Comparison of ENCODE assay signal across 22 cellular contexts in genomic region chr2:231769170-231770136, GRCh38. TPM values are rescaled to one million over a fixed set of nuclear protein-coding genes. Genes with fewer than 3 reads are reported as not detected.
A peak's percentile ranks its signal among the peaks of the same experiment; 100 is the strongest.
DNase-seq lines count a peak whose midpoint lies in the region; ATAC-seq, FAIRE-seq and TF ChIP-seq lines count a peak whose summit lies in the region.
"Had no signal": no experiment of that assay in that cellular context is flagged by ENCODE, and none has a peak within 500 bp of the region (broad histone marks: within the 10 kb centered on the region; RNA-seq: fewer than 3 reads in every experiment).

No MANE protein-coding gene starts in this region.

- no peaks in the 10 kb centered on the region for H3K9me3 Mint-ChIP-seq in activated naive CD8-positive, alpha-beta T cell treated with anti-CD3 and anti-CD28 coated beads, Interleukin-2, amount 10 ng/mL, durations not matched to agents 7 days and 5 days
- H3K9me3 Mint-ChIP-seq in activated naive CD8-positive, alpha-beta T cell treated with anti-CD3 and anti-CD28 coated beads for 36 hours = no peaks in the 10 kb centered on the region
- no peaks in the 10 kb centered on the region for H3K9me3 Mint-ChIP-seq in naive thymus-derived CD4-positive, alpha-beta T cell
- H3K9me3 Mint-ChIP-seq: CD4-positive, CD25-positive, alpha-beta regulatory T cell; memory B cell; nephron had no signal

- H3K4me3 Mint-ChIP-seq in activated naive CD8-positive, alpha-beta T cell treated with anti-CD3 and anti-CD28 coated beads, Interleukin-2, amount 10 ng/mL, durations not matched to agents 7 days and 5 days = no peak overlapping the region
- no peak overlapping the region for H3K4me3 Mint-ChIP-seq in activated naive CD8-positive, alpha-beta T cell treated with anti-CD3 and anti-CD28 coated beads for 36 hours
- H3K4me3 Mint-ChIP-seq in naive thymus-derived CD4-positive, alpha-beta T cell = no peak overlapping the region
- H3K4me3 Mint-ChIP-seq: activated naive CD8-positive, alpha-beta T cell; CD4-positive, CD25-positive, alpha-beta regulatory T cell; memory B cell; nephron had no signal

- H2AFZ ChIP-seq in OCI-LY3 (ENCODE audit: low read depth, low read length) = no peak overlapping the region

- no peaks in the 10 kb centered on the region for H3K36me3 Mint-ChIP-seq in activated naive CD8-positive, alpha-beta T cell treated with anti-CD3 and anti-CD28 coated beads, Interleukin-2, amount 10 ng/mL, durations not matched to agents 7 days and 5 days
- no peaks in the 10 kb centered on the region for H3K36me3 Mint-ChIP-seq in activated naive CD8-positive, alpha-beta T cell treated with anti-CD3 and anti-CD28 coated beads for 36 hours
- H3K36me3 Mint-ChIP-seq in naive thymus-derived CD4-positive, alpha-beta T cell = no peaks in the 10 kb centered on the region
- H3K36me3 Mint-ChIP-seq: activated naive CD8-positive, alpha-beta T cell; CD4-positive, CD25-positive, alpha-beta regulatory T cell had no signal

- no peaks in the 10 kb centered on the region for H4K20me1 ChIP-seq in OCI-LY3 (ENCODE audit: insufficient read depth, low read length)

- intact Hi-C loops in naive thymus-derived CD4-positive, alpha-beta T cell (cut with micrococcal nuclease) = no loop called here

- H3K79me2 ChIP-seq in OCI-LY3 (ENCODE audit: low read length) = 0 out of 2 replicates have a peak, but pooled peaks cover 4% of the 10 kb centered on the region

- H3K9ac ChIP-seq in OCI-LY3 (ENCODE audit: low read length) = no peak overlapping the region; the same call in 1 of the 2 replicates

- H3K4me1 Mint-ChIP-seq in activated naive CD8-positive, alpha-beta T cell treated with anti-CD3 and anti-CD28 coated beads, Interleukin-2, amount 10 ng/mL, durations not matched to agents 7 days and 5 days = peaks cover 25% of the 10 kb centered on the region
- peaks cover 28% of the 10 kb centered on the region for H3K4me1 Mint-ChIP-seq in activated naive CD8-positive, alpha-beta T cell treated with anti-CD3 and anti-CD28 coated beads for 36 hours
- peaks cover 7 to 29% (median 20%) of the 10 kb centered on the region in 7 donors for H3K4me1 Mint-ChIP-seq in naive thymus-derived CD4-positive, alpha-beta T cell

- no peaks in the 10 kb centered on the region for H3K27me3 ChIP-seq in OCI-LY3 (ENCODE audit: low read depth, low read length)
- H3K27me3 ChIP-seq in naive thymus-derived CD4-positive, alpha-beta T cell (ENCODE audit: control insufficient read depth in 2 of 2, insufficient read depth in 2 of 2, low read length in 2 of 2) = no peaks in the 10 kb centered on the region
- H3K27me3 ChIP-seq: breast epithelium, esophagus muscularis mucosa, uterus had no signal

- H3K4me1 ChIP-seq in OCI-LY3 (ENCODE audit: low read length) = peaks cover 24% of the 10 kb centered on the region
- peaks cover 0 to 8% of the 10 kb centered on the region in 2 donors for H3K4me1 ChIP-seq in naive thymus-derived CD4-positive, alpha-beta T cell (ENCODE audit: control insufficient read depth in 2 of 2, insufficient read depth in 2 of 2, low read length in 2 of 2)
- H3K4me1 ChIP-seq: breast epithelium, uterus had no signal

- peak; percentile 50 for ATAC-seq in activated naive CD8-positive, alpha-beta T cell treated with anti-CD3 and anti-CD28 coated beads, Interleukin-2, amount 10 ng/mL, durations not matched to agents 7 days and 5 days (ENCODE audit: low read depth)
- ATAC-seq in GM21723 (IDR thresholded peaks at IDR 0.05; ENCODE audit: unreplicated experiment) = peak; percentile 61
- no peak for ATAC-seq in naive thymus-derived CD4-positive, alpha-beta T cell
- ATAC-seq: psoas muscle had no signal

- no peaks in the 10 kb centered on the region for H3K9me3 ChIP-seq in OCI-LY3 (ENCODE audit: insufficient read depth, low read length)
- no peaks in the 10 kb centered on the region for H3K9me3 ChIP-seq in naive thymus-derived CD4-positive, alpha-beta T cell (ENCODE audit: control insufficient read depth in 2 of 3, low read length in 3 of 3)
- H3K9me3 ChIP-seq: breast epithelium, esophagus muscularis mucosa, psoas muscle, uterus had no signal

- FAIRE-seq in urothelium cell line (lab: Jason Lieb, UNC) = peak; percentile 79

- no peak for DNase-seq in activated naive CD8-positive, alpha-beta T cell treated with anti-CD3 and anti-CD28 coated beads, Interleukin-2, amount 10 ng/mL, durations not matched to agents 7 days and 5 days
- DNase-seq in activated naive CD8-positive, alpha-beta T cell treated with anti-CD3 and anti-CD28 coated beads for 36 hours = no peak
- DNase-seq in urothelium cell line (ENCODE audit: low spot score) (no peak), HuH-7.5 (ENCODE audit: low spot score) (no peak)
- no peak for DNase-seq in naive thymus-derived CD4-positive, alpha-beta T cell
- DNase-seq in stimulated activated naive CD4-positive, alpha-beta T cell treated with Interleukin-2 at 50 U/mL for 16 hours (lab: John Stamatoyannopoulos, UW) = no peak
- DNase-seq: ACHN; activated CD4-positive, alpha-beta T cell treated with anti-CD3 and anti-CD28 coated beads for 48 hours; DMS79 treated with DMSO at 0.1 percent for 48 hours; glutamatergic neuron; NCI-H187; NCI-H446 treated with DMSO at 0.1 percent for 48 hours; psoas muscle; uterus had no signal

- peak overlapping the region; percentile 37 for H3K4me3 ChIP-seq in OCI-LY3 (ENCODE audit: low read length)
- no peak overlapping the region for H3K4me3 ChIP-seq in naive thymus-derived CD4-positive, alpha-beta T cell (ENCODE audit: low read length)
- H3K4me3 ChIP-seq: breast epithelium, esophagus muscularis mucosa, psoas muscle, uterus had no signal

- POLR2A ChIA-PET in activated naive CD8-positive, alpha-beta T cell treated with anti-CD3 and anti-CD28 coated beads, Interleukin-2, amount 10 ng/mL, durations not matched to agents 7 days and 5 days (lab: Charles Lee) = interaction anchor here (1.0 kb wide), 1 partner anchor 55 kb away, joined by 3 read pairs; no protein-coding TSS in a partner anchor
- POLR2A ChIA-PET in naive thymus-derived CD4-positive, alpha-beta T cell (lab: Charles Lee) = no interaction called here

- H3K4me2 ChIP-seq in OCI-LY3 (ENCODE audit: low read length) = peak overlapping the region; percentile 64

- no peaks in the 10 kb centered on the region for H3K36me3 ChIP-seq in OCI-LY3 (replicated peaks; ENCODE audit: low read depth, low read length)
- H3K36me3 ChIP-seq in naive thymus-derived CD4-positive, alpha-beta T cell (ENCODE audit: control insufficient read depth in 2 of 3, insufficient read depth in 3 of 3, low read length in 3 of 3) = no peaks in the 10 kb centered on the region
- H3K36me3 ChIP-seq: breast epithelium, esophagus muscularis mucosa, uterus had no signal

- H3K27me3 Mint-ChIP-seq in activated naive CD8-positive, alpha-beta T cell treated with anti-CD3 and anti-CD28 coated beads, Interleukin-2, amount 10 ng/mL, durations not matched to agents 7 days and 5 days = no peaks in the 10 kb centered on the region
- no peaks in the 10 kb centered on the region for H3K27me3 Mint-ChIP-seq in activated naive CD8-positive, alpha-beta T cell treated with anti-CD3 and anti-CD28 coated beads for 36 hours
- H3K27me3 Mint-ChIP-seq in naive thymus-derived CD4-positive, alpha-beta T cell = no peaks in the 10 kb centered on the region
- H3K27me3 Mint-ChIP-seq: activated naive CD8-positive, alpha-beta T cell; CD4-positive, CD25-positive, alpha-beta regulatory T cell; memory B cell had no signal

- H3K27ac Mint-ChIP-seq in activated naive CD8-positive, alpha-beta T cell treated with anti-CD3 and anti-CD28 coated beads, Interleukin-2, amount 10 ng/mL, durations not matched to agents 7 days and 5 days = no peak overlapping the region
- no peak overlapping the region for H3K27ac Mint-ChIP-seq in activated naive CD8-positive, alpha-beta T cell treated with anti-CD3 and anti-CD28 coated beads for 36 hours
- H3K27ac Mint-ChIP-seq in naive thymus-derived CD4-positive, alpha-beta T cell = no peak overlapping the region
- H3K27ac Mint-ChIP-seq: activated naive CD8-positive, alpha-beta T cell; CD4-positive, CD25-positive, alpha-beta regulatory T cell; memory B cell; nephron had no signal

- CTCF ChIA-PET in naive thymus-derived CD4-positive, alpha-beta T cell (lab: Charles Lee) = no interaction called here

- no peak; the same call in 1 of the 2 replicates for TF ChIP-seq CTCF in OCI-LY3 (IDR thresholded peaks at IDR 0.05; ENCODE audit: low read depth, low read length)

- H3K27ac ChIP-seq in OCI-LY3 (ENCODE audit: low read length) = peak overlapping the region; percentile 48
- no peak overlapping the region for H3K27ac ChIP-seq in naive thymus-derived CD4-positive, alpha-beta T cell (ENCODE audit: low read depth, low read length)
- H3K27ac ChIP-seq: breast epithelium, esophagus muscularis mucosa, psoas muscle, uterus had no signal

RNA-seq across cellular contexts. Expression of gene PDE6D, which starts 11.6 kb away (rescaled TPM):
- 10 to 100 TPM; 34.1 TPM for total RNA-seq in activated naive CD8-positive, alpha-beta T cell treated with anti-CD3 and anti-CD28 coated beads, Interleukin-2, amount 10 ng/mL, durations not matched to agents 7 days and 5 days
- 10 to 100 TPM; 23.6 to 26.4 TPM for total RNA-seq in activated naive CD8-positive, alpha-beta T cell treated with anti-CD3 and anti-CD28 coated beads for 36 hours
- total RNA-seq in naive thymus-derived CD4-positive, alpha-beta T cell = 10 to 100 TPM; 14.3 to 35.7 (median 25.2) TPM
- polyA plus RNA-seq in naive thymus-derived CD4-positive, alpha-beta T cell = 10 to 100 TPM; 52.1 to 55.3 TPM

RNA-seq across cellular contexts. Expression of gene COPS7B, which starts 16.8 kb away (rescaled TPM):
- 10 to 100 TPM; 43.8 to 48.0 TPM for total RNA-seq in activated naive CD8-positive, alpha-beta T cell treated with anti-CD3 and anti-CD28 coated beads, Interleukin-2, amount 10 ng/mL, durations not matched to agents 7 days and 5 days
- 10 to 100 TPM; 50.2 to 55.2 TPM for total RNA-seq in activated naive CD8-positive, alpha-beta T cell treated with anti-CD3 and anti-CD28 coated beads for 36 hours
- total RNA-seq in naive thymus-derived CD4-positive, alpha-beta T cell = 10 to 100 TPM; 33.4 to 60.6 (median 50.6) TPM
- 10 to 100 TPM; 38.8 to 42.9 TPM for polyA plus RNA-seq in naive thymus-derived CD4-positive, alpha-beta T cell
